Comparison of ENCODE assay signal across 1 cellular context in genomic region chr17:75642221-75643032, GRCh38.
TF ChIP-seq lines count a peak whose summit lies in the region.

No MANE protein-coding gene starts in this region.

TF ChIP-seq in GM23338, 12 proteins besides CTCF, POLR2A, EP300 and RAD21 (continued from another document):
- TF ChIP-seq, protein P1, sequence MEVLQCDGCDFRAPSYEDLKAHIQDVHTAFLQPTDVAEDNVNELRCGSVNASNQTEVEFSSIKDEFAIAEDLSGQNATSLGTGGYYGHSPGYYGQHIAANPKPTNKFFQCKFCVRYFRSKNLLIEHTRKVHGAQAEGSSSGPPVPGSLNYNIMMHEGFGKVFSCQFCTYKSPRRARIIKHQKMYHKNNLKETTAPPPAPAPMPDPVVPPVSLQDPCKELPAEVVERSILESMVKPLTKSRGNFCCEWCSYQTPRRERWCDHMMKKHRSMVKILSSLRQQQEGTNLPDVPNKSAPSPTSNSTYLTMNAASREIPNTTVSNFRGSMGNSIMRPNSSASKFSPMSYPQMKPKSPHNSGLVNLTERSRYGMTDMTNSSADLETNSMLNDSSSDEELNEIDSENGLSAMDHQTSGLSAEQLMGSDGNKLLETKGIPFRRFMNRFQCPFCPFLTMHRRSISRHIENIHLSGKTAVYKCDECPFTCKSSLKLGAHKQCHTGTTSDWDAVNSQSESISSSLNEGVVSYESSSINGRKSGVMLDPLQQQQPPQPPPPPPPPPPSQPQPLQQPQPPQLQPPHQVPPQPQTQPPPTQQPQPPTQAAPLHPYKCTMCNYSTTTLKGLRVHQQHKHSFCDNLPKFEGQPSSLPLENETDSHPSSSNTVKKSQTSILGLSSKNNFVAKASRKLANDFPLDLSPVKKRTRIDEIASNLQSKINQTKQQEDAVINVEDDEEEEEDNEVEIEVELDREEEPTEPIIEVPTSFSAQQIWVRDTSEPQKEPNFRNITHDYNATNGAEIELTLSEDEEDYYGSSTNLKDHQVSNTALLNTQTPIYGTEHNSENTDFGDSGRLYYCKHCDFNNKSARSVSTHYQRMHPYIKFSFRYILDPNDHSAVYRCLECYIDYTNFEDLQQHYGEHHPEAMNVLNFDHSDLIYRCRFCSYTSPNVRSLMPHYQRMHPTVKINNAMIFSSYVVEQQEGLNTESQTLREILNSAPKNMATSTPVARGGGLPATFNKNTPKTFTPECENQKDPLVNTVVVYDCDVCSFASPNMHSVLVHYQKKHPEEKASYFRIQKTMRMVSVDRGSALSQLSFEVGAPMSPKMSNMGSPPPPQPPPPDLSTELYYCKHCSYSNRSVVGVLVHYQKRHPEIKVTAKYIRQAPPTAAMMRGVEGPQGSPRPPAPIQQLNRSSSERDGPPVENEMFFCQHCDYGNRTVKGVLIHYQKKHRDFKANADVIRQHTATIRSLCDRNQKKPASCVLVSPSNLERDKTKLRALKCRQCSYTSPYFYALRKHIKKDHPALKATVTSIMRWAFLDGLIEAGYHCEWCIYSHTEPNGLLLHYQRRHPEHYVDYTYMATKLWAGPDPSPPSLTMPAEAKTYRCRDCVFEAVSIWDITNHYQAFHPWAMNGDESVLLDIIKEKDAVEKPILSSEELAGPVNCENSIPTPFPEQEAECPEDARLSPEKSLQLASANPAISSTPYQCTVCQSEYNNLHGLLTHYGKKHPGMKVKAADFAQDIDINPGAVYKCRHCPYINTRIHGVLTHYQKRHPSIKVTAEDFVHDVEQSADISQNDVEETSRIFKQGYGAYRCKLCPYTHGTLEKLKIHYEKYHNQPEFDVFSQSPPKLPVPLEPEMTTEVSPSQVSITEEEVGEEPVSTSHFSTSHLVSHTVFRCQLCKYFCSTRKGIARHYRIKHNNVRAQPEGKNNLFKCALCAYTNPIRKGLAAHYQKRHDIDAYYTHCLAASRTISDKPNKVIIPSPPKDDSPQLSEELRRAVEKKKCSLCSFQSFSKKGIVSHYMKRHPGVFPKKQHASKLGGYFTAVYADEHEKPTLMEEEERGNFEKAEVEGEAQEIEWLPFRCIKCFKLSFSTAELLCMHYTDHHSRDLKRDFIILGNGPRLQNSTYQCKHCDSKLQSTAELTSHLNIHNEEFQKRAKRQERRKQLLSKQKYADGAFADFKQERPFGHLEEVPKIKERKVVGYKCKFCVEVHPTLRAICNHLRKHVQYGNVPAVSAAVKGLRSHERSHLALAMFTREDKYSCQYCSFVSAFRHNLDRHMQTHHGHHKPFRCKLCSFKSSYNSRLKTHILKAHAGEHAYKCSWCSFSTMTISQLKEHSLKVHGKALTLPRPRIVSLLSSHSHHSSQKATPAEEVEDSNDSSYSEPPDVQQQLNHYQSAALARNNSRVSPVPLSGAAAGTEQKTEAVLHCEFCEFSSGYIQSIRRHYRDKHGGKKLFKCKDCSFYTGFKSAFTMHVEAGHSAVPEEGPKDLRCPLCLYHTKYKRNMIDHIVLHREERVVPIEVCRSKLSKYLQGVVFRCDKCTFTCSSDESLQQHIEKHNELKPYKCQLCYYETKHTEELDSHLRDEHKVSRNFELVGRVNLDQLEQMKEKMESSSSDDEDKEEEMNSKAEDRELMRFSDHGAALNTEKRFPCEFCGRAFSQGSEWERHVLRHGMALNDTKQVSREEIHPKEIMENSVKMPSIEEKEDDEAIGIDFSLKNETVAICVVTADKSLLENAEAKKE (CRISPR knock-in tag; IDR thresholded peaks at IDR 0.05), result no peak
- TF ChIP-seq REST (IDR thresholded peaks at IDR 0.05; ENCODE audit: unreplicated experiment), result no peak
- no peak for TF ChIP-seq NANOG (IDR thresholded peaks at IDR 0.05; ENCODE audit: borderline replicate concordance)
- no peak for TF ChIP-seq EZH2phosphoT487 (IDR thresholded peaks at IDR 0.05; ENCODE audit: unreplicated experiment)
